ENCODE assay signal across 1 cellular context in the genomic region with DNA sequence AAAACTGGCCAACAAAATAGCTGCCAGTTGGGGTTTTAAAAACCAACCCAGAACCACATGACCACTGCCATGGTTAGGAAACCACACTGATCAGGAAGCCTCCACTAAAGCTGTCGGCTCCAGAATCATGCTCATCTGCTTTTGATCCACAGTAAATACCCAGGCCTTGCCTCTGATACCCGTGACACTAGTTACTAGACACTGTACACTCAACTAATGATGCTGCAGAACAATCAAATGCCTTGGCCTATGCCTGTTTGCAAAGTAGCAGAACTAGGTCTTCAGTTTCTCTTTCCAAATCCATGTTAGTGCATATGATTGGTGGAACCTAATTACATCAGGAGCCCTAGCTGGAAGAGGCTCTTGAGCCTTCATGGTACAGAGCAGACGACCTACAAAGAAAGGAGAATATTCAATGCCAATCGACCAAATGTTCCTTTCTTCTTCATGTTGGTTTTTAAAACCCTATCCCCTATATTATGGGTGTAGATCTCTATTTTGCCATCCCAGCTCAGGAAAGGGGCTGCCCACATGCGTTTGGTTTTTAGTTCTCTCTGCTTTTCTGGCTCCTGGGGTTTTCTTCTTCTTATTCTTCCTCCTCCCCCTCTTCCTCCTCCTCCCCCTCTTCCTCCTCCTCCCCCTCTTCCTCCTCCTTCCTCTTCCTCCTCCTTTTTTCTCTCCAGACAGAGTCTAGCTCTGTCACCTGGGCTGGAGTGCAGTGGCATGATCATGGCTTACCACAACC.
TF ChIP-seq lines count a peak whose summit lies in the region.

No MANE protein-coding gene starts in this region.

TF ChIP-seq in A549, 52 proteins besides CTCF, POLR2A, EP300 and RAD21 (continued from another document):
- TF ChIP-seq, protein P1, sequence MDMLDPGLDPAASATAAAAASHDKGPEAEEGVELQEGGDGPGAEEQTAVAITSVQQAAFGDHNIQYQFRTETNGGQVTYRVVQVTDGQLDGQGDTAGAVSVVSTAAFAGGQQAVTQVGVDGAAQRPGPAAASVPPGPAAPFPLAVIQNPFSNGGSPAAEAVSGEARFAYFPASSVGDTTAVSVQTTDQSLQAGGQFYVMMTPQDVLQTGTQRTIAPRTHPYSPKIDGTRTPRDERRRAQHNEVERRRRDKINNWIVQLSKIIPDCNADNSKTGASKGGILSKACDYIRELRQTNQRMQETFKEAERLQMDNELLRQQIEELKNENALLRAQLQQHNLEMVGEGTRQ (IDR thresholded peaks at IDR 0.05) = no peak
- TF ChIP-seq MAFK (IDR thresholded peaks at IDR 0.05; ENCODE audit: partially characterized antibody) (no peak), NR3C1 (IDR thresholded peaks at IDR 0.05) (no peak), KDM5A (IDR thresholded peaks at IDR 0.05) (no peak), KDM1A (IDR thresholded peaks at IDR 0.05; ENCODE audit: low read depth) (no peak), NFE2L2 (conservative IDR thresholded peaks at IDR 0.05; ENCODE audit: low read length) (no peak), TP53 (CRISPR knock-in tag; IDR thresholded peaks at IDR 0.05) (no peak), RCOR1 (IDR thresholded peaks at IDR 0.05; ENCODE audit: low read depth, low read length) (no peak), ZC3H11A (IDR thresholded peaks at IDR 0.05) (no peak)
